8 cellular contexts compared by ENCODE assay signal in genomic region chr17:17235212-17236174, GRCh38.
A peak's percentile ranks its signal among the peaks of the same experiment; 100 is the strongest.
DNase-seq lines count a peak whose midpoint lies in the region; ATAC-seq lines count a peak whose summit lies in the region.

No MANE protein-coding gene starts in this region.

- H3K9me3 ChIP-seq in mucosa of rectum (ENCODE audit: control insufficient read depth in 2 of 2, low read length in 2 of 2): no peaks in the 10 kb centered on the region

- H3K4me1 ChIP-seq in mucosa of rectum (ENCODE audit: control insufficient read depth in 2 of 2, insufficient read depth in 2 of 2, low read length in 2 of 2): peaks cover 13 to 17% of the 10 kb centered on the region in 2 donors

- H3K27me3 ChIP-seq in mucosa of rectum (ENCODE audit: control insufficient read depth in 2 of 2, insufficient read depth in 2 of 2, low read length in 2 of 2): no peaks in the 10 kb centered on the region

- H3K4me3 ChIP-seq in mucosa of rectum (ENCODE audit: low read length in 2 of 2): peak overlapping the region; percentile 81 to 99

- no peak for ATAC-seq in HG03571 (IDR thresholded peaks at IDR 0.05; ENCODE audit: unreplicated experiment)

- H3K36me3 ChIP-seq in mucosa of rectum (ENCODE audit: control insufficient read depth in 2 of 2, insufficient read depth in 2 of 2, low read length in 2 of 2): peaks cover 16 to 23% of the 10 kb centered on the region in 2 donors

- H3K27ac ChIP-seq in cingulate gyrus (ENCODE audit: low read depth, low read length) (peak overlapping the region; percentile 100), mucosa of rectum (ENCODE audit: low read depth in 2 of 2, low read length in 2 of 2) (peak overlapping the region; percentile 92 to 98)

- H3K9ac ChIP-seq in mucosa of rectum (ENCODE audit: low read depth in 1 of 2, low read length in 2 of 2): peak overlapping the region; percentile 94 to 98

- DNase-seq in EL (peak; percentile 56), NCI-H2196 (lab: John Stamatoyannopoulos, UW; ENCODE audit: unreplicated experiment) (peak; percentile 36), NCI-H1694 (lab: John Stamatoyannopoulos, UW) (no peak), COR-L47 (lab: John Stamatoyannopoulos, UW) (no peak), activated gamma-delta T cell (lab: John Stamatoyannopoulos, UW) (no peak)

Comparison
In these comparisons a context has a peak if more than half of its experiments do, and no peak if none do; other contexts are left out.
1. DNase-seq: peak in EL (single experiment) and NCI-H2196 (single experiment); none in NCI-H1694 (single experiment), COR-L47 (single experiment) and activated gamma-delta T cell (single experiment).